Comparison of ENCODE assay signal across 8 cellular contexts in the genomic region with DNA sequence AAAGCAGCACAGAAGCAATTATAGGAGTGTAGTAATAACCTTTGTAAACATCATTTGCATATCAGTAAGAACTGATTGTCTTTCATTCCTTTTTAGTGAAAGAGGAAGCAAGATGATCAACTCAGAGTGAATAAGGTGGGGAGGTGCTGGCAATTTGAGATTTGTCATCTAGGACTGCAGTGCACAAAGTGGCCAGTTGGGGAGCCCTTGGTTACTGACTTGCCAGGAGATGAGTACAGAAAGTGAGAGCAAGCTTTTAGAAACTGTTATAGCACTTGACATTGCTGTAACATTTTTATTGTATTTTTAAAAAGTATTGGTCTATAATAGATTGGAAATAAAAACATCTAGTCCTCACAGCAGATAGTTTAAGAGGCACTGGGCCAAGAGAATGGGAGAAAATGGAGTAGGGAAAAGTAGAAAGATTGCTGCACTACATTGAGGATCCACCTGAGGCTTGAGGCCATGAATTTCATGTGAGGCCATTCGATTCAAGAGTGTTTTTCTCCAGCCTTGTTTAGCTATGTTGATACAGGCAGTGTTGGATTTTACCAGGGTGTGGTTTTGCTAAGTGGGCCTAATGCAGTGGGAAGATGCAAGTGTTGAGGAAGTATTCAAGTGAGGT. TPM values are rescaled to one million over a fixed set of nuclear protein-coding genes. Genes with fewer than 3 reads are reported as not detected.
DNase-seq lines count a peak whose midpoint lies in the region; ATAC-seq and TF ChIP-seq lines count a peak whose summit lies in the region.

No MANE protein-coding gene starts in this region.

- H3K27me3 ChIP-seq in ascending aorta = no peaks in the 10 kb centered on the region
- no peaks in the 10 kb centered on the region for H3K27me3 ChIP-seq in kidney epithelial cell (ENCODE audit: control insufficient read depth, insufficient read depth, low read length)

- H3K9me3 ChIP-seq in ascending aorta = no peaks in the 10 kb centered on the region

- peak; percentile 91 for ATAC-seq in GM21737 (IDR thresholded peaks at IDR 0.05; ENCODE audit: unreplicated experiment)

- TF ChIP-seq CTCF in ascending aorta (IDR thresholded peaks at IDR 0.05) = peak in 2 of 3 experiments; percentile 36 to 55
- peak; percentile 88 for TF ChIP-seq CTCF in kidney epithelial cell (IDR thresholded peaks at IDR 0.05; ENCODE audit: insufficient read depth, low read length, poor library complexity, severe bottlenecking)

- H3K4me1 ChIP-seq in ascending aorta = no peaks in the 10 kb centered on the region

- H3K36me3 ChIP-seq in ascending aorta (no peaks in the 10 kb centered on the region), kidney epithelial cell (ENCODE audit: control insufficient read depth, insufficient read depth, low read length) (no peaks in the 10 kb centered on the region)

- peak; percentile 36 to 61 (median 36) for DNase-seq in NCI-H1417 (lab: John Stamatoyannopoulos, UW)
- no peak for DNase-seq in NCI-H1417 treated with DMSO at 0.1 percent for 48 hours (lab: John Stamatoyannopoulos, UW)
- DNase-seq in KBM-7 = peak; percentile 88
- DNase-seq in T-helper 2 cell = peak in 4 of 5 experiments; percentile 2 to 61 (median 34)
- peak in 1 of 2 donors; percentile 64 for DNase-seq in ascending aorta (ENCODE audit: low spot score in 2 of 2)
- DNase-seq in kidney epithelial cell (ENCODE audit: low read depth) = no peak
- DNase-seq in stimulated activated CD8-positive, alpha-beta memory T cell treated with anti-CD3 and anti-CD28 coated beads, Interleukin-2, amount 100 ng/mL, for 48 hours (ENCODE audit: low read depth in 2 of 2) = peak; percentile 29 to 46

- in situ Hi-C loops in KBM-7 (cut with MboI; ENCODE audit: low pct_unique_long_range_greater_than_20kb, low sequenced_read_pairs) = no loop called here

- intact Hi-C loops in ascending aorta (cut with DNase I) = no loop called here

- H3K27ac ChIP-seq in ascending aorta = no peak overlapping the region

- H3K4me3 ChIP-seq in ascending aorta (no peak overlapping the region), kidney epithelial cell (ENCODE audit: low read depth, low read length) (no peak overlapping the region)

RNA-seq across cellular contexts. Expression of gene SYT16, which starts 47.9 kb away (rescaled TPM):
- not detected for total RNA-seq in ascending aorta
- total RNA-seq in kidney epithelial cell = 0.17 and 2.0 TPM in 2 replicates

Comparison
In these comparisons a context has a peak if more than half of its experiments do, and no peak if none do; other contexts are left out.
1. DNase-seq: peak in NCI-H1417 (3 of 3), KBM-7 (single experiment), T-helper 2 cell (4 of 5) and stimulated activated CD8-positive, alpha-beta memory T cell treated with anti-CD3 and anti-CD28 coated beads, Interleukin-2, amount 100 ng/mL, for 48 hours (2 of 2); none in NCI-H1417 treated with DMSO at 0.1 percent for 48 hours (single experiment) and kidney epithelial cell (single experiment).